25 cellular contexts compared by ENCODE assay signal in genomic region chr11:40094954-40095353, GRCh38.
"Had no signal": no experiment of that assay in that cellular context is flagged by ENCODE, and none has a peak within 500 bp of the region (broad histone marks: within the 10 kb centered on the region; RNA-seq: fewer than 3 reads in every experiment).

No MANE protein-coding gene starts in this region.

- ATAC-seq: natural killer cell treated with Interleukin-12 subunit alpha and Interleukin-12 subunit beta and Interleukin-15 and Interleukin-18, amount 100 ng/mL, for 72 hours; psoas muscle; right cardiac atrium; right lobe of liver; stimulated activated effector memory CD8-positive, alpha-beta T cell treated with anti-CD3 and anti-CD28 coated beads, Interleukin-12 subunit alpha, Interleukin-12 subunit beta, amount 100 ng/mL, for 72 hours; stimulated activated naive B cell treated with anti-CD40 and anti-IgM and Interleukin-4, amounts not matched to agents 10 μg/mL and 1 μg/mL and 100 μg/mL, for 72 hours had no signal

- H3K4me1 ChIP-seq: neural progenitor cell, parathyroid adenoma, psoas muscle, right lobe of liver, sigmoid colon, stomach, thyroid gland, tibial nerve, upper lobe of left lung, vagina had no signal

- H3K79me2 ChIP-seq: parathyroid adenoma had no signal

- H3K27me3 ChIP-seq: neural progenitor cell, ovary, right lobe of liver, sigmoid colon, stomach, thyroid gland, tibial nerve, upper lobe of left lung, vagina had no signal

- H3K4me3 ChIP-seq: neural progenitor cell, ovary, psoas muscle, right lobe of liver, sigmoid colon, stomach, thoracic aorta, thyroid gland, tibial nerve, upper lobe of left lung, vagina had no signal

- H3K9me3 ChIP-seq: ovary, psoas muscle, right lobe of liver, sigmoid colon, stomach, thoracic aorta, thyroid gland, tibial nerve, upper lobe of left lung, vagina had no signal

- DNase-seq: occipital lobe; ovary; posterior cingulate gyrus; psoas muscle; right cardiac atrium; right lobe of liver; sigmoid colon; small intestine; stimulated activated CD4-positive, alpha-beta T cell treated with anti-CD3 and anti-CD28 coated beads, Interleukin-15, amount 100 ng/mL, for 24 hours; stimulated activated CD4-positive, alpha-beta T cell treated with anti-CD3 and anti-CD28 coated beads, Interleukin-2, amount 100 ng/mL, for 24 hours; stimulated activated CD4-positive, alpha-beta T cell treated with anti-CD3 and anti-CD28 coated beads, Interleukin-2, amount 100 ng/mL, for 48 hours; stimulated activated CD4-positive, alpha-beta T cell treated with anti-CD3 and anti-CD28 coated beads, Interleukin-4, amount 100 ng/mL, for 24 hours; stimulated activated naive B cell treated with anti-CD40 and anti-IgM and Interleukin-4, amounts not matched to agents 10 μg/mL and 1 μg/mL and 100 μg/mL, for 72 hours; stimulated activated naive CD4-positive, alpha-beta T cell treated with Interleukin-2 at 50 U/mL for 16 hours; stomach; thyroid gland; trophoblast cell; upper lobe of left lung had no signal

- H3K36me3 ChIP-seq: neural progenitor cell, ovary, right lobe of liver, sigmoid colon, stomach, thoracic aorta, thyroid gland, tibial nerve, upper lobe of left lung, vagina had no signal

- H2AFZ ChIP-seq: neural progenitor cell, parathyroid adenoma had no signal

- H3K27ac ChIP-seq: neural progenitor cell, ovary, parathyroid adenoma, psoas muscle, right lobe of liver, sigmoid colon, stomach, thoracic aorta, thyroid gland, tibial nerve, upper lobe of left lung, vagina had no signal

- H3K4me2 ChIP-seq: neural progenitor cell had no signal
